Comparison of ENCODE assay signal across 26 cellular contexts in genomic region chr7:107277331-107277730, GRCh38.
DNase-seq lines count a peak whose midpoint lies in the region; ATAC-seq and TF ChIP-seq lines count a peak whose summit lies in the region.
"Had no signal": no experiment of that assay in that cellular context is flagged by ENCODE, and none has a peak within 500 bp of the region (broad histone marks: within the 10 kb centered on the region; RNA-seq: fewer than 3 reads in every experiment).

No MANE protein-coding gene starts in this region.

- H3K9me3 ChIP-seq in skeletal muscle tissue (ENCODE audit: control insufficient read depth in 3 of 3, low read length in 3 of 3) (no peaks in the 10 kb centered on the region), Karpas-422 (ENCODE audit: low read length) (no peaks in the 10 kb centered on the region)
- H3K9me3 ChIP-seq: esophagus muscularis mucosa, uterus had no signal

- no peaks in the 10 kb centered on the region for H3K36me3 Mint-ChIP-seq in brain
- peaks cover 4% of the 10 kb centered on the region for H3K36me3 Mint-ChIP-seq in activated T-helper 1 cell treated with anti-CD3 and anti-CD28 coated beads, Interleukin-12 subunit alpha, Interleukin-12 subunit beta, Interleukin-2, Interleukin-4 antibody, amounts not matched to agents 30 ng/mL and 10 ng/mL and 1 ng/mL, durations not matched to agents 14 hours and 24 hours and 36 hours (ENCODE audit: low read depth)

- H3K27ac ChIP-seq in skeletal muscle tissue (ENCODE audit: low read depth, low read length) (peak overlapping the region; percentile 78), Karpas-422 (ENCODE audit: low read length) (no peak overlapping the region)
- H3K27ac ChIP-seq: esophagus muscularis mucosa, GM23248, skin epidermis had no signal

- peak overlapping the region in 2 of 5 experiments; percentile 56 for H3K4me3 Mint-ChIP-seq in brain
- no peak overlapping the region for H3K4me3 Mint-ChIP-seq in activated T-helper 1 cell treated with anti-CD3 and anti-CD28 coated beads, Interleukin-12 subunit alpha, Interleukin-12 subunit beta, Interleukin-2, Interleukin-4 antibody, amounts not matched to agents 30 ng/mL and 10 ng/mL and 1 ng/mL, durations not matched to agents 14 hours and 24 hours and 36 hours
- H3K4me3 Mint-ChIP-seq: activated naive CD8-positive, alpha-beta T cell; B cell; CD8-positive, alpha-beta memory T cell; effector memory CD8-positive, alpha-beta T cell had no signal

- H3K9me2 ChIP-seq in Karpas-422 (replicated peaks; ENCODE audit: insufficient read depth, low read length): no peaks in the 10 kb centered on the region

- H3K4me2 ChIP-seq in Karpas-422 (ENCODE audit: low read depth, low read length, poor library complexity, severe bottlenecking): no peak overlapping the region

- H3K27me3 ChIP-seq in skeletal muscle tissue (ENCODE audit: control insufficient read depth in 3 of 3, insufficient read depth in 3 of 3, low read length in 3 of 3) (no peaks in the 10 kb centered on the region), Karpas-422 (ENCODE audit: low read length) (no peaks in the 10 kb centered on the region)
- H3K27me3 ChIP-seq: esophagus muscularis mucosa, uterus had no signal

- H3K9me3 Mint-ChIP-seq in brain: no peaks in the 10 kb centered on the region
- H3K9me3 Mint-ChIP-seq in activated T-helper 1 cell treated with anti-CD3 and anti-CD28 coated beads, Interleukin-12 subunit alpha, Interleukin-12 subunit beta, Interleukin-2, Interleukin-4 antibody, amounts not matched to agents 30 ng/mL and 10 ng/mL and 1 ng/mL, durations not matched to agents 14 hours and 24 hours and 36 hours: no peaks in the 10 kb centered on the region
- H3K9me3 Mint-ChIP-seq: CD8-positive, alpha-beta memory T cell; effector memory CD8-positive, alpha-beta T cell had no signal

- H3K4me1 Mint-ChIP-seq in brain: peaks cover 11% of the 10 kb centered on the region
- H3K4me1 Mint-ChIP-seq in activated T-helper 1 cell treated with anti-CD3 and anti-CD28 coated beads, Interleukin-12 subunit alpha, Interleukin-12 subunit beta, Interleukin-2, Interleukin-4 antibody, amounts not matched to agents 30 ng/mL and 10 ng/mL and 1 ng/mL, durations not matched to agents 14 hours and 24 hours and 36 hours (ENCODE audit: low read depth): no peaks in the 10 kb centered on the region
- H3K4me1 Mint-ChIP-seq: B cell had no signal

- H3K27ac Mint-ChIP-seq in brain: peak overlapping the region in 4 of 5 experiments; percentile 59 to 87 (median 76)
- no peak overlapping the region for H3K27ac Mint-ChIP-seq in activated T-helper 1 cell treated with anti-CD3 and anti-CD28 coated beads, Interleukin-12 subunit alpha, Interleukin-12 subunit beta, Interleukin-2, Interleukin-4 antibody, amounts not matched to agents 30 ng/mL and 10 ng/mL and 1 ng/mL, durations not matched to agents 14 hours and 24 hours and 36 hours
- H3K27ac Mint-ChIP-seq: activated naive CD8-positive, alpha-beta T cell; B cell; CD8-positive, alpha-beta memory T cell; effector memory CD8-positive, alpha-beta T cell had no signal

- H3K36me3 ChIP-seq in skeletal muscle tissue (ENCODE audit: control insufficient read depth in 3 of 3, insufficient read depth in 3 of 3, low read length in 3 of 3) (peaks cover 0 to 3% (median 0%) of the 10 kb centered on the region in 3 donors), Karpas-422 (ENCODE audit: insufficient read depth, low read length) (no peaks in the 10 kb centered on the region)
- H3K36me3 ChIP-seq: esophagus muscularis mucosa, uterus had no signal

- TF ChIP-seq CTCF in brain (conservative IDR thresholded peaks at IDR 0.05): no peak

- H3K4me1 ChIP-seq in skeletal muscle tissue (ENCODE audit: control insufficient read depth in 3 of 3, insufficient read depth in 3 of 3, low read length in 3 of 3) (peaks cover 0 to 3% (median 0%) of the 10 kb centered on the region in 3 donors), Karpas-422 (ENCODE audit: low read length) (peaks cover 16% of the 10 kb centered on the region)
- H3K4me1 ChIP-seq: uterus had no signal

- DNase-seq in SHP77 treated with DMSO at 0.1 percent for 48 hours (lab: John Stamatoyannopoulos, UW) (peak; percentile 1), SHP77 (lab: John Stamatoyannopoulos, UW) (no peak), left cardiac atrium (no peak), Karpas-422 (no peak)
- no peak for DNase-seq in stimulated activated CD4-positive, alpha-beta T cell treated with anti-CD3 and anti-CD28 coated beads, Interleukin-4, amount 100 ng/mL, for 24 hours
- DNase-seq in activated T-helper 1 cell treated with anti-CD3 and anti-CD28 coated beads, Interleukin-12 subunit alpha, Interleukin-12 subunit beta, Interleukin-2, Interleukin-4 antibody, amounts not matched to agents 30 ng/mL and 10 ng/mL and 1 ng/mL, durations not matched to agents 14 hours and 24 hours and 36 hours (ENCODE audit: low spot score): no peak
- DNase-seq: activated CD4-positive, alpha-beta T cell treated with anti-CD3 and anti-CD28 coated beads, Interleukin-2, amount 50 U/mL, for 48 hours; activated CD8-positive, alpha-beta memory T cell treated with anti-CD3 and anti-CD28 coated beads, Interleukin-2, amount 50 U/mL, for 48 hours; CD8-positive, alpha-beta memory T cell; effector memory CD8-positive, alpha-beta T cell; GM23248; KBM-7; kidney; NCI-H187; NCI-H2227 treated with DMSO at 0.1 percent for 48 hours; NCI-H748 treated with DMSO at 0.1 percent for 48 hours; posterior cingulate gyrus; SIG-M5; stimulated activated CD4-positive, alpha-beta T cell treated with anti-CD3 and anti-CD28 coated beads, Interleukin-2, amount 100 ng/mL, for 24 hours; uterus had no signal

- H2AFZ ChIP-seq in Karpas-422 (ENCODE audit: low read length): no peak overlapping the region
- H2AFZ ChIP-seq: GM23248 had no signal

- no peaks in the 10 kb centered on the region for H3K79me2 ChIP-seq in Karpas-422 (ENCODE audit: low read length)

- no peaks in the 10 kb centered on the region for H4K20me1 ChIP-seq in Karpas-422 (ENCODE audit: insufficient read depth, low read depth, low read length)

- H3K4me3 ChIP-seq in skeletal muscle tissue (ENCODE audit: low read length in 3 of 3) (peak overlapping the region; percentile 41 to 62 (median 57)), Karpas-422 (ENCODE audit: low read length) (no peak overlapping the region)
- H3K4me3 ChIP-seq: esophagus muscularis mucosa, GM23248, skin epidermis, uterus had no signal

- ATAC-seq in left cardiac atrium: peak; percentile 47 to 63
- ATAC-seq: effector memory CD8-positive, alpha-beta T cell had no signal

- peak overlapping the region; percentile 68 to 78 (median 74) for H3K9ac ChIP-seq in skeletal muscle tissue (ENCODE audit: low read depth in 1 of 3, low read length in 3 of 3)
- H3K9ac ChIP-seq in Karpas-422 (ENCODE audit: low read length): no peak overlapping the region
- H3K9ac ChIP-seq: GM23248 had no signal

- intact Hi-C loops in left cardiac atrium (cut with DNase I): no loop called here
- intact Hi-C loops in activated T-helper 1 cell treated with anti-CD3 and anti-CD28 coated beads, Interleukin-12 subunit alpha, Interleukin-12 subunit beta, Interleukin-2, Interleukin-4 antibody, amounts not matched to agents 30 ng/mL and 10 ng/mL and 1 ng/mL, durations not matched to agents 14 hours and 24 hours and 36 hours (cut with micrococcal nuclease): no loop called here

- H3K27me3 Mint-ChIP-seq in brain: no peaks in the 10 kb centered on the region
- no peaks in the 10 kb centered on the region for H3K27me3 Mint-ChIP-seq in activated T-helper 1 cell treated with anti-CD3 and anti-CD28 coated beads, Interleukin-12 subunit alpha, Interleukin-12 subunit beta, Interleukin-2, Interleukin-4 antibody, amounts not matched to agents 30 ng/mL and 10 ng/mL and 1 ng/mL, durations not matched to agents 14 hours and 24 hours and 36 hours (ENCODE audit: insufficient read depth)
- H3K27me3 Mint-ChIP-seq: activated naive CD8-positive, alpha-beta T cell; B cell; CD8-positive, alpha-beta memory T cell; effector memory CD8-positive, alpha-beta T cell had no signal
